In the genomic region with DNA sequence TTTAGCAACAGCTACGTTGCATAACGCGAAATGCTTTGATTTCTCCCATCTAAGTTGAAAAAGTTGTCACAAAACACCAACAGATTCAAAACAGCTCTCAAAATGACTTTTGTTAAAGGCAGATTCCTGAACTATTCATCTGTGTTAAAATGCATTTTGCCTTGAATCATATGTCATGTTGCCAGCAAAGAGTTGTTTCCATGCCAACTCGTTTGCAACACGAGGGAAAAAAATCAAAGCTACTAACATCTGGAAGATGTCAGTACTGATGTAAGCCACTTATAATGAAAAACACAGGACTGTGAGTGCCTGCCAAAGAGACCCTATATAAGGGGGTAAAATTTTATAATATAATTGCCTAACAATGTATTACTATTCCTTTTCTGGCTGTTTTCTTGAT, we compare ENCODE assay signal across 12 cellular contexts.
DNase-seq lines count a peak whose midpoint lies in the region; ATAC-seq, FAIRE-seq and TF ChIP-seq lines count a peak whose summit lies in the region.
"Had no signal": no experiment of that assay in that cellular context is flagged by ENCODE, and none has a peak within 500 bp of the region (broad histone marks: within the 10 kb centered on the region; RNA-seq: fewer than 3 reads in every experiment).

No MANE protein-coding gene starts in this region.

- H3K27ac Mint-ChIP-seq in activated naive CD4-positive, alpha-beta T cell treated with anti-CD3 and anti-CD28 coated beads, Interleukin-2, amount 50 U/mL, for 72 hours = no peak overlapping the region
- H3K27ac Mint-ChIP-seq in stimulated activated effector memory CD8-positive, alpha-beta T cell treated with anti-CD3 and anti-CD28 coated beads, Interleukin-12 subunit alpha, Interleukin-12 subunit beta, amount 100 ng/mL, for 72 hours = no peak overlapping the region
- H3K27ac Mint-ChIP-seq: naive thymus-derived CD8-positive, alpha-beta T cell had no signal

- peaks cover 13% of the 10 kb centered on the region for H3K4me1 ChIP-seq in lower lobe of right lung

- TF ChIP-seq CTCF in lower lobe of right lung (IDR thresholded peaks at IDR 0.05) = no peak

- H3K36me3 Mint-ChIP-seq in activated naive CD4-positive, alpha-beta T cell treated with anti-CD3 and anti-CD28 coated beads, Interleukin-2, amount 50 U/mL, for 72 hours = no peaks in the 10 kb centered on the region
- no peaks in the 10 kb centered on the region for H3K36me3 Mint-ChIP-seq in stimulated activated effector memory CD8-positive, alpha-beta T cell treated with anti-CD3 and anti-CD28 coated beads, Interleukin-12 subunit alpha, Interleukin-12 subunit beta, amount 100 ng/mL, for 72 hours
- H3K36me3 Mint-ChIP-seq: naive thymus-derived CD8-positive, alpha-beta T cell had no signal

- H3K36me3 ChIP-seq in MG63 (no peaks in the 10 kb centered on the region), lower lobe of right lung (no peaks in the 10 kb centered on the region)

- H3K27ac ChIP-seq in cingulate gyrus (ENCODE audit: low read depth, low read length) (peak overlapping the region; percentile 73), lower lobe of right lung (peak overlapping the region; percentile 73), temporal lobe (ENCODE audit: low read depth, low read length) (peak overlapping the region; percentile 47)

- H3K27me3 ChIP-seq in MG63 = no peaks in the 10 kb centered on the region
- H3K27me3 ChIP-seq in lower lobe of right lung (ENCODE audit: low read depth) = no peaks in the 10 kb centered on the region

- no peaks in the 10 kb centered on the region for H3K4me1 Mint-ChIP-seq in stimulated activated effector memory CD8-positive, alpha-beta T cell treated with anti-CD3 and anti-CD28 coated beads, Interleukin-12 subunit alpha, Interleukin-12 subunit beta, amount 100 ng/mL, for 72 hours
- H3K4me1 Mint-ChIP-seq: naive thymus-derived CD8-positive, alpha-beta T cell had no signal

- no peak for FAIRE-seq in HTR-8/SVneo (lab: Jason Lieb, UNC)
- FAIRE-seq: H1 had no signal

- no peak overlapping the region for H3K4me3 Mint-ChIP-seq in stimulated activated effector memory CD8-positive, alpha-beta T cell treated with anti-CD3 and anti-CD28 coated beads, Interleukin-12 subunit alpha, Interleukin-12 subunit beta, amount 100 ng/mL, for 72 hours
- H3K4me3 Mint-ChIP-seq: naive thymus-derived CD8-positive, alpha-beta T cell had no signal

- peak; percentile 40 to 44 for ATAC-seq in lower lobe of right lung
- no peak for ATAC-seq in activated naive CD4-positive, alpha-beta T cell treated with anti-CD3 and anti-CD28 coated beads, Interleukin-2, amount 50 U/mL, for 72 hours
- ATAC-seq in stimulated activated effector memory CD8-positive, alpha-beta T cell treated with anti-CD3 and anti-CD28 coated beads, Interleukin-12 subunit alpha, Interleukin-12 subunit beta, amount 100 ng/mL, for 72 hours = no peak
- ATAC-seq: naive thymus-derived CD8-positive, alpha-beta T cell had no signal

- DNase-seq in MG63 = peak; percentile 45
- DNase-seq in lower lobe of right lung = no peak
- no peak for DNase-seq in GM19240 (ENCODE audit: insufficient read length, low spot score)
- no peak for DNase-seq in HTR-8/SVneo (ENCODE audit: insufficient read length, low spot score)
- no peak for DNase-seq in activated naive CD4-positive, alpha-beta T cell treated with anti-CD3 and anti-CD28 coated beads, Interleukin-2, amount 50 U/mL, for 72 hours (ENCODE audit: low spot score in 2 of 2)
- no peak for DNase-seq in stimulated activated effector memory CD8-positive, alpha-beta T cell treated with anti-CD3 and anti-CD28 coated beads, Interleukin-12 subunit alpha, Interleukin-12 subunit beta, amount 100 ng/mL, for 72 hours (ENCODE audit: low spot score in 2 of 2)
- DNase-seq: effector CD4-positive, alpha-beta T cell; naive thymus-derived CD8-positive, alpha-beta T cell; RPMI8226 had no signal

- H3K9me3 ChIP-seq in MG63 (no peaks in the 10 kb centered on the region), lower lobe of right lung (no peaks in the 10 kb centered on the region)

- no peaks in the 10 kb centered on the region for H3K9me3 Mint-ChIP-seq in activated naive CD4-positive, alpha-beta T cell treated with anti-CD3 and anti-CD28 coated beads, Interleukin-2, amount 50 U/mL, for 72 hours
- peaks cover 2% of the 10 kb centered on the region for H3K9me3 Mint-ChIP-seq in stimulated activated effector memory CD8-positive, alpha-beta T cell treated with anti-CD3 and anti-CD28 coated beads, Interleukin-12 subunit alpha, Interleukin-12 subunit beta, amount 100 ng/mL, for 72 hours
- H3K9me3 Mint-ChIP-seq: naive thymus-derived CD8-positive, alpha-beta T cell had no signal

- H3K4me3 ChIP-seq in MG63 (peak overlapping the region; percentile 5; the same call in 1 of the 2 replicates), lower lobe of right lung (no peak overlapping the region)

- intact Hi-C loops in lower lobe of right lung (cut with DNase I) = no loop called here

Comparison
In these comparisons a context has a peak if more than half of its experiments do, and no peak if none do; other contexts are left out.
1. ATAC-seq: peak in lower lobe of right lung (2 of 2); none in activated naive CD4-positive, alpha-beta T cell treated with anti-CD3 and anti-CD28 coated beads, Interleukin-2, amount 50 U/mL, for 72 hours (0 of 2) and stimulated activated effector memory CD8-positive, alpha-beta T cell treated with anti-CD3 and anti-CD28 coated beads, Interleukin-12 subunit alpha, Interleukin-12 subunit beta, amount 100 ng/mL, for 72 hours (single experiment).
2. Peak in every context shown above with its lines, with median percentiles within 50 percentile points of each other: H3K27ac ChIP-seq.